In genomic region chr1:23403038-23403336, GRCh38 we compare ENCODE assay signal across 11 cellular contexts. TPM values are rescaled to one million over a fixed set of nuclear protein-coding genes. Genes with fewer than 3 reads are reported as not detected.
DNase-seq lines count a peak whose midpoint lies in the region; ATAC-seq and TF ChIP-seq lines count a peak whose summit lies in the region.
"Had no signal": no experiment of that assay in that cellular context is flagged by ENCODE, and none has a peak within 500 bp of the region (broad histone marks: within the 10 kb centered on the region; RNA-seq: fewer than 3 reads in every experiment).

No MANE protein-coding gene starts in this region.

- CTCF ChIA-PET in AG04450 (lab: Charles Lee) = interaction anchor here (0.7 to 2.9 kb wide), 13 partner anchors 9 to 132 kb away, joined by 3 to 34 read pairs (median 6); partner anchors contain the start of genes HNRNPR and ZNF436

- H3K4me1 Mint-ChIP-seq in mesothelial cell of epicardium = peaks cover 20% of the 10 kb centered on the region

- TF ChIP-seq CTCF in AG04450 (IDR thresholded peaks at IDR 0.05; ENCODE audit: low read depth, low read length) (no peak), choroid plexus epithelial cell (conservative IDR thresholded peaks at IDR 0.05; ENCODE audit: low read depth, low read length) (no peak), mesothelial cell of epicardium (IDR thresholded peaks at IDR 0.05; ENCODE audit: unreplicated experiment) (no peak)

- H3K27ac Mint-ChIP-seq in mesothelial cell of epicardium = peak overlapping the region; percentile 68
- H3K27ac Mint-ChIP-seq: CD4-positive, CD25-positive, alpha-beta regulatory T cell; IgD-negative memory B cell; T-helper 2 cell treated with Interferon-gamma antibody and Interleukin-4, amounts not matched to agents 5 μg/mL and 100 μg/mL, for 36 hours had no signal

- H3K4me3 ChIP-seq in AG04450 (ENCODE audit: low read depth, low read length) (no peak overlapping the region), choroid plexus epithelial cell (ENCODE audit: low read depth, low read length) (no peak overlapping the region)

- POLR2A ChIA-PET in AG04450 (lab: Yijun Ruan, JAX) = interaction anchor here (1.4 to 2.7 kb wide), 3 partner anchors 9 to 58 kb away, joined by 4 to 24 read pairs (median 6); partner anchors contain the start of gene HNRNPR

- H3K27ac ChIP-seq in AG04450 (ENCODE audit: low read depth, low read length) = peak overlapping the region; percentile 25

- no peaks in the 10 kb centered on the region for H3K9me3 ChIP-seq in AG04450 (ENCODE audit: control insufficient read depth, insufficient read depth, low read length)

- DNase-seq in AG04450 (ENCODE audit: low read depth, low spot score) (peak; percentile 34), MV-4-11 (lab: John Stamatoyannopoulos, UW) (peak; percentile 54), choroid plexus epithelial cell (ENCODE audit: low read depth) (peak; percentile 85), mesothelial cell of epicardium (ENCODE audit: low spot score in 2 of 2, unreplicated experiment in 2 of 2) (no peak), NCI-H1105 treated with DMSO at 0.1 percent for 48 hours (lab: John Stamatoyannopoulos, UW) (no peak), superior temporal gyrus (ENCODE audit: extremely low spot score) (no peak), NCI-H82 treated with DMSO at 0.1 percent for 48 hours (lab: John Stamatoyannopoulos, UW; ENCODE audit: unreplicated experiment) (no peak)
- DNase-seq: CD4-positive, CD25-positive, alpha-beta regulatory T cell had no signal

- no peak overlapping the region for H3K4me3 Mint-ChIP-seq in mesothelial cell of epicardium
- H3K4me3 Mint-ChIP-seq: CD4-positive, CD25-positive, alpha-beta regulatory T cell; T-helper 2 cell treated with Interferon-gamma antibody and Interleukin-4, amounts not matched to agents 5 μg/mL and 100 μg/mL, for 36 hours had no signal

- H3K36me3 Mint-ChIP-seq in mesothelial cell of epicardium = no peaks in the 10 kb centered on the region
- H3K36me3 Mint-ChIP-seq: IgD-negative memory B cell had no signal

- H3K27me3 Mint-ChIP-seq in mesothelial cell of epicardium (ENCODE audit: low read depth) = peaks cover under 1% of the 10 kb centered on the region
- H3K27me3 Mint-ChIP-seq: CD4-positive, CD25-positive, alpha-beta regulatory T cell; IgD-negative memory B cell had no signal

- no peak for ATAC-seq in HG02840 (IDR thresholded peaks at IDR 0.05; ENCODE audit: low FRiP score, unreplicated experiment)

- no peaks in the 10 kb centered on the region for H3K9me3 Mint-ChIP-seq in mesothelial cell of epicardium
- H3K9me3 Mint-ChIP-seq: CD4-positive, CD25-positive, alpha-beta regulatory T cell; IgD-negative memory B cell; T-helper 2 cell treated with Interferon-gamma antibody and Interleukin-4, amounts not matched to agents 5 μg/mL and 100 μg/mL, for 36 hours had no signal

- H3K27me3 ChIP-seq in AG04450 (ENCODE audit: control insufficient read depth, insufficient read depth, low read length) = no peaks in the 10 kb centered on the region

RNA-seq across cellular contexts. Expression of gene TCEA3, which starts 21.6 kb away (rescaled TPM):
- 14.7 and 15.6 TPM in 2 replicates for polyA plus RNA-seq in AG04450 (2011; rRNA removed)
- 10.9 and 11.2 TPM in 2 replicates for polyA minus RNA-seq in AG04450 (2011; rRNA and poly(A)+ RNA removed)
- total RNA-seq in mesothelial cell of epicardium = 8.0 to 10.0 TPM (median 9.9 TPM) in 3 replicates

RNA-seq across cellular contexts. Expression of gene ZNF436, which starts 33.4 kb away (rescaled TPM):
- 14.2 and 17.2 TPM in 2 replicates for polyA plus RNA-seq in AG04450 (2011; rRNA removed)
- 14.6 and 22.5 TPM in 2 replicates for polyA minus RNA-seq in AG04450 (2011; rRNA and poly(A)+ RNA removed)
- total RNA-seq in mesothelial cell of epicardium = 33.7 to 35.7 TPM (median 34.6 TPM) in 3 replicates

RNA-seq across cellular contexts. Expression of gene HNRNPR, which starts 58.9 kb away (rescaled TPM):
- polyA plus RNA-seq in AG04450 (2011; rRNA removed) = 134 and 171 TPM in 2 replicates
- 128 and 134 TPM in 2 replicates for polyA minus RNA-seq in AG04450 (2011; rRNA and poly(A)+ RNA removed)
- total RNA-seq in mesothelial cell of epicardium = 199 to 205 TPM (median 203 TPM) in 3 replicates

Comparison
In these comparisons a context has a peak if more than half of its experiments do, and no peak if none do; other contexts are left out.
1. DNase-seq: peak in AG04450 (single experiment), MV-4-11 (single experiment) and choroid plexus epithelial cell (single experiment); none in mesothelial cell of epicardium (0 of 2), NCI-H1105 treated with DMSO at 0.1 percent for 48 hours (single experiment), superior temporal gyrus (single experiment) and NCI-H82 treated with DMSO at 0.1 percent for 48 hours (single experiment).